9 cellular contexts compared by ENCODE assay signal in the genomic region with DNA sequence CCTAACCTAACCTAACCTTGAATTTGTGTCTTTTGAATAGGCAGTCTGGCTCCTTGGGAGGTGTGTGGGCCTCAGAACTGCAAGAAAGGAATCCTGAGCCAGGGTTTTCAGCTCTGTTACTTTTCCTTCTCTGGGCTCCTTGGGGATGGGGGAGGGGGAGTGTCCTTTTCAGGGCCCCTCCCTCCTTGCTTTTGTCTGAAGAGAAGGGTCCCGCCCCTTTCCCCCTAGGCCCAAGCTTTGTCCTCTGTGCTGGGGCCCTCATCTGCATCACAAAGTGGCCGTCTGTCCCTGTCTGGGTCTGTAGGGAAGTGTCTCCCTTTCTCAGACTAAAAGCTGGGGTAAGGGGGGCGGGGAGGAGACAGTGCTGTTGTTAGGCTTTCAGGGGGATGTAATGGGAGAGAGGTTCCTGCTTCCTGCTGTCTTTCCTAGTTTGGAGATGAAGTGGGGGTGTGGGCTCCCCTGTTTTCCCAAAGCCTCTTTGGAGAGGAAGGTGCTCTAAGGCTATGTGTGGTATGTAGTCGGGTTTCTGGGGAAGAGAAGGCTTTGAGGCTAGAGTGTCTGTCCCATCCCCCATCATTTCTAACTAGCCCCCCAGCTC. TPM values are rescaled to one million over a fixed set of nuclear protein-coding genes. Genes with fewer than 3 reads are reported as not detected.
A peak's percentile ranks its signal among the peaks of the same experiment; 100 is the strongest.
DNase-seq lines count a peak whose midpoint lies in the region; ATAC-seq and TF ChIP-seq lines count a peak whose summit lies in the region.
"Had no signal": no experiment of that assay in that cellular context is flagged by ENCODE, and none has a peak within 500 bp of the region (broad histone marks: within the 10 kb centered on the region; RNA-seq: fewer than 3 reads in every experiment).

No MANE protein-coding gene starts in this region.

- H3K9me2 ChIP-seq in Karpas-422 (replicated peaks; ENCODE audit: insufficient read depth, low read length): no peaks in the 10 kb centered on the region

- H3K36me3 ChIP-seq in CD8-positive, alpha-beta memory T cell (ENCODE audit: insufficient read depth, low read length): no peaks in the 10 kb centered on the region
- H3K36me3 ChIP-seq in Karpas-422 (ENCODE audit: insufficient read depth, low read length) (peaks cover 5% of the 10 kb centered on the region; the same call in 1 of the 2 replicates), gastrocnemius medialis (peaks cover 0 to 20% of the 10 kb centered on the region in 2 donors)

- TF ChIP-seq CTCF in nephron (IDR thresholded peaks at IDR 0.05; ENCODE audit: unreplicated experiment in 3 of 3): no peak
- TF ChIP-seq CTCF in gastrocnemius medialis (IDR thresholded peaks at IDR 0.05 in 4 of 5, conservative IDR thresholded peaks at IDR 0.05 in 1 of 5): no peak

- peak overlapping the region; percentile 38 for H3K4me2 ChIP-seq in Karpas-422 (ENCODE audit: low read depth, low read length, poor library complexity, severe bottlenecking)

- peaks cover 6 to 30% (median 11%) of the 10 kb centered on the region in 3 donors for H3K36me3 Mint-ChIP-seq in CD8-positive, alpha-beta memory T cell
- peaks cover 12% of the 10 kb centered on the region for H3K36me3 Mint-ChIP-seq in nephron (ENCODE audit: low read depth)

- TF ChIP-seq POLR2A in gastrocnemius medialis (IDR thresholded peaks at IDR 0.05): no peak

- H2AFZ ChIP-seq in Karpas-422 (ENCODE audit: low read length): no peak overlapping the region

- H3K9ac ChIP-seq in Karpas-422 (ENCODE audit: low read length): peak overlapping the region; percentile 30

- H3K4me3 Mint-ChIP-seq in CD8-positive, alpha-beta memory T cell: peak overlapping the region in 1 of 7 donors; percentile 90
- H3K4me3 Mint-ChIP-seq in nephron: peak overlapping the region; percentile 50 to 98 (median 70)

- H3K4me1 ChIP-seq in CD8-positive, alpha-beta memory T cell (ENCODE audit: insufficient read depth, low read length): peaks cover 45% of the 10 kb centered on the region
- H3K4me1 ChIP-seq in Karpas-422 (ENCODE audit: low read length) (peaks cover 44% of the 10 kb centered on the region), gastrocnemius medialis (peaks cover 12 to 14% of the 10 kb centered on the region in 2 donors)

- H4K20me1 ChIP-seq in Karpas-422 (ENCODE audit: insufficient read depth, low read depth, low read length): peaks cover 5% of the 10 kb centered on the region; the same call in 1 of the 2 replicates

- peaks cover 58% of the 10 kb centered on the region for H3K79me2 ChIP-seq in Karpas-422 (ENCODE audit: low read length)

- peaks cover 50 to 56% (median 55%) of the 10 kb centered on the region in 3 donors for H3K4me1 Mint-ChIP-seq in CD8-positive, alpha-beta memory T cell
- peaks cover 42% of the 10 kb centered on the region for H3K4me1 Mint-ChIP-seq in nephron

- in situ Hi-C loops in gastrocnemius medialis (cut with MboI; ENCODE audit: low sequenced_read_pairs in 4 of 4): no loop called here

- CTCF ChIA-PET in CD8-positive, alpha-beta memory T cell (lab: Charles Lee): no interaction called here

- no peak overlapping the region for H3K4me3 ChIP-seq in CD8-positive, alpha-beta memory T cell (ENCODE audit: low read length)
- peak overlapping the region; percentile 13; the same call in 1 of the 2 replicates for H3K4me3 ChIP-seq in Karpas-422 (ENCODE audit: low read length)
- no peak overlapping the region for H3K4me3 ChIP-seq in gastrocnemius medialis

- no peaks in the 10 kb centered on the region for H3K27me3 ChIP-seq in CD8-positive, alpha-beta memory T cell (ENCODE audit: insufficient read depth, low read length, poor library complexity, severe bottlenecking)
- H3K27me3 ChIP-seq in Karpas-422 (ENCODE audit: low read length) (no peaks in the 10 kb centered on the region), gastrocnemius medialis (no peaks in the 10 kb centered on the region)

- H3K27me3 Mint-ChIP-seq in CD8-positive, alpha-beta memory T cell: no peaks in the 10 kb centered on the region
- H3K27me3 Mint-ChIP-seq in nephron (ENCODE audit: low read depth): no peaks in the 10 kb centered on the region

- peak overlapping the region in 7 of 8 donors; percentile 13 to 87 (median 51) for H3K27ac Mint-ChIP-seq in CD8-positive, alpha-beta memory T cell
- H3K27ac Mint-ChIP-seq in nephron: peak overlapping the region; percentile 64 to 86 (median 85)

- no peaks in the 10 kb centered on the region for H3K9me3 Mint-ChIP-seq in CD8-positive, alpha-beta memory T cell
- no peaks in the 10 kb centered on the region for H3K9me3 Mint-ChIP-seq in nephron

- H3K9me3 ChIP-seq in CD8-positive, alpha-beta memory T cell (ENCODE audit: low read length): no peaks in the 10 kb centered on the region
- no peaks in the 10 kb centered on the region for H3K9me3 ChIP-seq in Karpas-422 (ENCODE audit: low read length)
- no peaks in the 10 kb centered on the region for H3K9me3 ChIP-seq in gastrocnemius medialis

- POLR2A ChIA-PET in CD8-positive, alpha-beta memory T cell (lab: Charles Lee): no interaction called here

- ATAC-seq in HG03571 (IDR thresholded peaks at IDR 0.05; ENCODE audit: unreplicated experiment) (no peak), gastrocnemius medialis (no peak)

- DNase-seq in CD8-positive, alpha-beta memory T cell: no peak
- peak; percentile 50 for DNase-seq in Karpas-422
- peak; percentile 72 for DNase-seq in astrocyte of the hippocampus (ENCODE audit: low read depth, low spot score)
- DNase-seq in gastrocnemius medialis: no peak
- DNase-seq in DMS114 treated with DMSO at 0.1 percent for 48 hours (lab: John Stamatoyannopoulos, UW; ENCODE audit: unreplicated experiment): no peak
- no peak for DNase-seq in T-helper 9 cell
- DNase-seq: T-helper 1 cell had no signal

- no peak overlapping the region for H3K27ac ChIP-seq in CD8-positive, alpha-beta memory T cell (ENCODE audit: low read depth, low read length)
- peak overlapping the region; percentile 71 for H3K27ac ChIP-seq in Karpas-422 (ENCODE audit: low read length)
- no peak overlapping the region for H3K27ac ChIP-seq in gastrocnemius medialis

- intact Hi-C loops in gastrocnemius medialis (cut with DNase I; ENCODE audit: low total_unique reads): no loop called here

RNA-seq across cellular contexts. Expression of a gene that starts 3.1 kb away (rescaled TPM):
- total RNA-seq in CD8-positive, alpha-beta memory T cell: 10 to 100 TPM; 41.0 to 41.6 TPM
- polyA plus RNA-seq in CD8-positive, alpha-beta memory T cell: 9.4 TPM
- total RNA-seq in Karpas-422 (2014; rRNA removed; shearing (Covaris generic); ENCODE audit: low replicate concordance): 18.7 and 21.4 TPM in 2 replicates
- total RNA-seq in gastrocnemius medialis: 10 to 100 TPM; 11.2 to 12.6 (median 12.4) TPM

RNA-seq across cellular contexts. Expression of a gene that starts 44.8 kb away (rescaled TPM):
- total RNA-seq in CD8-positive, alpha-beta memory T cell: 10 to 100 TPM; 30.0 to 31.3 TPM
- 12.8 TPM for polyA plus RNA-seq in CD8-positive, alpha-beta memory T cell
- total RNA-seq in Karpas-422 (2014; rRNA removed; shearing (Covaris generic); ENCODE audit: low replicate concordance): 21.2 and 46.8 TPM in 2 replicates
- 10 to 100 TPM; 12.8 to 18.8 (median 13.6) TPM for total RNA-seq in gastrocnemius medialis

Comparison
In these comparisons a context has a peak if more than half of its experiments do, and no peak if none do; other contexts are left out.
1. DNase-seq: peak in Karpas-422 (single experiment) and astrocyte of the hippocampus (single experiment); none in CD8-positive, alpha-beta memory T cell (0 of 5), gastrocnemius medialis (0 of 2), DMS114 treated with DMSO at 0.1 percent for 48 hours (single experiment) and T-helper 9 cell (single experiment).